Comparison of ENCODE assay signal across 1 cellular context in genomic region chr20:63520939-63521601, GRCh38.
TF ChIP-seq lines count a peak whose summit lies in the region.

No MANE protein-coding gene starts in this region.

TF ChIP-seq in GM23338, 12 proteins besides CTCF, POLR2A, EP300 and RAD21 (continued from another document):
- TF ChIP-seq, protein P1, sequence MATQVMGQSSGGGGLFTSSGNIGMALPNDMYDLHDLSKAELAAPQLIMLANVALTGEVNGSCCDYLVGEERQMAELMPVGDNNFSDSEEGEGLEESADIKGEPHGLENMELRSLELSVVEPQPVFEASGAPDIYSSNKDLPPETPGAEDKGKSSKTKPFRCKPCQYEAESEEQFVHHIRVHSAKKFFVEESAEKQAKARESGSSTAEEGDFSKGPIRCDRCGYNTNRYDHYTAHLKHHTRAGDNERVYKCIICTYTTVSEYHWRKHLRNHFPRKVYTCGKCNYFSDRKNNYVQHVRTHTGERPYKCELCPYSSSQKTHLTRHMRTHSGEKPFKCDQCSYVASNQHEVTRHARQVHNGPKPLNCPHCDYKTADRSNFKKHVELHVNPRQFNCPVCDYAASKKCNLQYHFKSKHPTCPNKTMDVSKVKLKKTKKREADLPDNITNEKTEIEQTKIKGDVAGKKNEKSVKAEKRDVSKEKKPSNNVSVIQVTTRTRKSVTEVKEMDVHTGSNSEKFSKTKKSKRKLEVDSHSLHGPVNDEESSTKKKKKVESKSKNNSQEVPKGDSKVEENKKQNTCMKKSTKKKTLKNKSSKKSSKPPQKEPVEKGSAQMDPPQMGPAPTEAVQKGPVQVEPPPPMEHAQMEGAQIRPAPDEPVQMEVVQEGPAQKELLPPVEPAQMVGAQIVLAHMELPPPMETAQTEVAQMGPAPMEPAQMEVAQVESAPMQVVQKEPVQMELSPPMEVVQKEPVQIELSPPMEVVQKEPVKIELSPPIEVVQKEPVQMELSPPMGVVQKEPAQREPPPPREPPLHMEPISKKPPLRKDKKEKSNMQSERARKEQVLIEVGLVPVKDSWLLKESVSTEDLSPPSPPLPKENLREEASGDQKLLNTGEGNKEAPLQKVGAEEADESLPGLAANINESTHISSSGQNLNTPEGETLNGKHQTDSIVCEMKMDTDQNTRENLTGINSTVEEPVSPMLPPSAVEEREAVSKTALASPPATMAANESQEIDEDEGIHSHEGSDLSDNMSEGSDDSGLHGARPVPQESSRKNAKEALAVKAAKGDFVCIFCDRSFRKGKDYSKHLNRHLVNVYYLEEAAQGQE (IDR thresholded peaks at IDR 0.05; ENCODE audit: unreplicated experiment), result no peak
- no peak for TF ChIP-seq EZH2 (IDR thresholded peaks at IDR 0.05; ENCODE audit: low read depth, unreplicated experiment)
- no peak for TF ChIP-seq ZNF331 (CRISPR knock-in tag; IDR thresholded peaks at IDR 0.05; ENCODE audit: low read depth)
- TF ChIP-seq, protein P2, sequence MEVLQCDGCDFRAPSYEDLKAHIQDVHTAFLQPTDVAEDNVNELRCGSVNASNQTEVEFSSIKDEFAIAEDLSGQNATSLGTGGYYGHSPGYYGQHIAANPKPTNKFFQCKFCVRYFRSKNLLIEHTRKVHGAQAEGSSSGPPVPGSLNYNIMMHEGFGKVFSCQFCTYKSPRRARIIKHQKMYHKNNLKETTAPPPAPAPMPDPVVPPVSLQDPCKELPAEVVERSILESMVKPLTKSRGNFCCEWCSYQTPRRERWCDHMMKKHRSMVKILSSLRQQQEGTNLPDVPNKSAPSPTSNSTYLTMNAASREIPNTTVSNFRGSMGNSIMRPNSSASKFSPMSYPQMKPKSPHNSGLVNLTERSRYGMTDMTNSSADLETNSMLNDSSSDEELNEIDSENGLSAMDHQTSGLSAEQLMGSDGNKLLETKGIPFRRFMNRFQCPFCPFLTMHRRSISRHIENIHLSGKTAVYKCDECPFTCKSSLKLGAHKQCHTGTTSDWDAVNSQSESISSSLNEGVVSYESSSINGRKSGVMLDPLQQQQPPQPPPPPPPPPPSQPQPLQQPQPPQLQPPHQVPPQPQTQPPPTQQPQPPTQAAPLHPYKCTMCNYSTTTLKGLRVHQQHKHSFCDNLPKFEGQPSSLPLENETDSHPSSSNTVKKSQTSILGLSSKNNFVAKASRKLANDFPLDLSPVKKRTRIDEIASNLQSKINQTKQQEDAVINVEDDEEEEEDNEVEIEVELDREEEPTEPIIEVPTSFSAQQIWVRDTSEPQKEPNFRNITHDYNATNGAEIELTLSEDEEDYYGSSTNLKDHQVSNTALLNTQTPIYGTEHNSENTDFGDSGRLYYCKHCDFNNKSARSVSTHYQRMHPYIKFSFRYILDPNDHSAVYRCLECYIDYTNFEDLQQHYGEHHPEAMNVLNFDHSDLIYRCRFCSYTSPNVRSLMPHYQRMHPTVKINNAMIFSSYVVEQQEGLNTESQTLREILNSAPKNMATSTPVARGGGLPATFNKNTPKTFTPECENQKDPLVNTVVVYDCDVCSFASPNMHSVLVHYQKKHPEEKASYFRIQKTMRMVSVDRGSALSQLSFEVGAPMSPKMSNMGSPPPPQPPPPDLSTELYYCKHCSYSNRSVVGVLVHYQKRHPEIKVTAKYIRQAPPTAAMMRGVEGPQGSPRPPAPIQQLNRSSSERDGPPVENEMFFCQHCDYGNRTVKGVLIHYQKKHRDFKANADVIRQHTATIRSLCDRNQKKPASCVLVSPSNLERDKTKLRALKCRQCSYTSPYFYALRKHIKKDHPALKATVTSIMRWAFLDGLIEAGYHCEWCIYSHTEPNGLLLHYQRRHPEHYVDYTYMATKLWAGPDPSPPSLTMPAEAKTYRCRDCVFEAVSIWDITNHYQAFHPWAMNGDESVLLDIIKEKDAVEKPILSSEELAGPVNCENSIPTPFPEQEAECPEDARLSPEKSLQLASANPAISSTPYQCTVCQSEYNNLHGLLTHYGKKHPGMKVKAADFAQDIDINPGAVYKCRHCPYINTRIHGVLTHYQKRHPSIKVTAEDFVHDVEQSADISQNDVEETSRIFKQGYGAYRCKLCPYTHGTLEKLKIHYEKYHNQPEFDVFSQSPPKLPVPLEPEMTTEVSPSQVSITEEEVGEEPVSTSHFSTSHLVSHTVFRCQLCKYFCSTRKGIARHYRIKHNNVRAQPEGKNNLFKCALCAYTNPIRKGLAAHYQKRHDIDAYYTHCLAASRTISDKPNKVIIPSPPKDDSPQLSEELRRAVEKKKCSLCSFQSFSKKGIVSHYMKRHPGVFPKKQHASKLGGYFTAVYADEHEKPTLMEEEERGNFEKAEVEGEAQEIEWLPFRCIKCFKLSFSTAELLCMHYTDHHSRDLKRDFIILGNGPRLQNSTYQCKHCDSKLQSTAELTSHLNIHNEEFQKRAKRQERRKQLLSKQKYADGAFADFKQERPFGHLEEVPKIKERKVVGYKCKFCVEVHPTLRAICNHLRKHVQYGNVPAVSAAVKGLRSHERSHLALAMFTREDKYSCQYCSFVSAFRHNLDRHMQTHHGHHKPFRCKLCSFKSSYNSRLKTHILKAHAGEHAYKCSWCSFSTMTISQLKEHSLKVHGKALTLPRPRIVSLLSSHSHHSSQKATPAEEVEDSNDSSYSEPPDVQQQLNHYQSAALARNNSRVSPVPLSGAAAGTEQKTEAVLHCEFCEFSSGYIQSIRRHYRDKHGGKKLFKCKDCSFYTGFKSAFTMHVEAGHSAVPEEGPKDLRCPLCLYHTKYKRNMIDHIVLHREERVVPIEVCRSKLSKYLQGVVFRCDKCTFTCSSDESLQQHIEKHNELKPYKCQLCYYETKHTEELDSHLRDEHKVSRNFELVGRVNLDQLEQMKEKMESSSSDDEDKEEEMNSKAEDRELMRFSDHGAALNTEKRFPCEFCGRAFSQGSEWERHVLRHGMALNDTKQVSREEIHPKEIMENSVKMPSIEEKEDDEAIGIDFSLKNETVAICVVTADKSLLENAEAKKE (CRISPR knock-in tag; IDR thresholded peaks at IDR 0.05), result no peak
- no peak for TF ChIP-seq EZH2phosphoT487 (IDR thresholded peaks at IDR 0.05; ENCODE audit: unreplicated experiment)
- no peak for TF ChIP-seq ZNF114 (CRISPR knock-in tag; IDR thresholded peaks at IDR 0.05)
- TF ChIP-seq CREB1 (CRISPR knock-in tag; IDR thresholded peaks at IDR 0.05; ENCODE audit: low read depth), result no peak
- no peak for TF ChIP-seq STAT1 (IDR thresholded peaks at IDR 0.05; ENCODE audit: unreplicated experiment)
- TF ChIP-seq JUNB (IDR thresholded peaks at IDR 0.05; ENCODE audit: unreplicated experiment), result no peak
